Comparison of ENCODE assay signal across 10 cellular contexts in genomic region chrX:119145241-119145653, GRCh38. TPM values are rescaled to one million over a fixed set of nuclear protein-coding genes. Genes with fewer than 3 reads are reported as not detected.
DNase-seq lines count a peak whose midpoint lies in the region; ATAC-seq, FAIRE-seq and TF ChIP-seq lines count a peak whose summit lies in the region.
"Had no signal": no experiment of that assay in that cellular context is flagged by ENCODE, and none has a peak within 500 bp of the region (broad histone marks: within the 10 kb centered on the region; RNA-seq: fewer than 3 reads in every experiment).

No MANE protein-coding gene starts in this region.

- no peaks in the 10 kb centered on the region for H3K27me3 ChIP-seq in left ventricle myocardium inferior (ENCODE audit: low read depth)

- FAIRE-seq in GM19239 (lab: Jason Lieb, UNC) = no peak
- FAIRE-seq: TTC549 had no signal

- H3K27ac Mint-ChIP-seq in activated naive CD8-positive, alpha-beta T cell treated with anti-CD3 and anti-CD28 coated beads, Interleukin-2, amount 50 U/mL, for 24 hours = no peak overlapping the region

- H3K27ac ChIP-seq in left ventricle myocardium inferior (replicated peaks) = no peak overlapping the region

- H3K4me3 ChIP-seq in left ventricle myocardium inferior = no peak overlapping the region

- no peaks in the 10 kb centered on the region for H3K9me3 ChIP-seq in left ventricle myocardium inferior (replicated peaks)

- ATAC-seq in SK-N-SH treated with all-trans-retinoic acid at 6 μM for 48 hours (peak; percentile 54; the same call in 2 of the 3 replicates), GM18873 (IDR thresholded peaks at IDR 0.05; ENCODE audit: low FRiP score, unreplicated experiment) (no peak)
- no peak for ATAC-seq in activated naive CD8-positive, alpha-beta T cell treated with anti-CD3 and anti-CD28 coated beads, Interleukin-2, amount 50 U/mL, for 24 hours

- in situ Hi-C loops in GM13976 (cut with MboI; ENCODE audit: low sequenced_read_pairs, unreplicated experiment) = no loop called here

- DNase-seq in AG08396 (ENCODE audit: low spot score) (peak; percentile 14), GM13976 (ENCODE audit: low spot score) (no peak), left ventricle myocardium inferior (no peak), GM19239 (ENCODE audit: insufficient read length, low spot score) (no peak), DMS114 treated with DMSO at 0.1 percent for 48 hours (lab: John Stamatoyannopoulos, UW; ENCODE audit: unreplicated experiment) (no peak)
- no peak for DNase-seq in activated naive CD8-positive, alpha-beta T cell treated with anti-CD3 and anti-CD28 coated beads, Interleukin-2, amount 50 U/mL, for 24 hours

- no peaks in the 10 kb centered on the region for H3K4me1 ChIP-seq in left ventricle myocardium inferior

- no peaks in the 10 kb centered on the region for H3K27me3 Mint-ChIP-seq in activated naive CD8-positive, alpha-beta T cell treated with anti-CD3 and anti-CD28 coated beads, Interleukin-2, amount 50 U/mL, for 24 hours

- H3K4me1 Mint-ChIP-seq in activated naive CD8-positive, alpha-beta T cell treated with anti-CD3 and anti-CD28 coated beads, Interleukin-2, amount 50 U/mL, for 24 hours = no peaks in the 10 kb centered on the region

- H3K36me3 Mint-ChIP-seq in activated naive CD8-positive, alpha-beta T cell treated with anti-CD3 and anti-CD28 coated beads, Interleukin-2, amount 50 U/mL, for 24 hours (ENCODE audit: low read depth) = no peaks in the 10 kb centered on the region

- peak; percentile 7 for TF ChIP-seq CTCF in GM13976 (IDR thresholded peaks at IDR 0.05; ENCODE audit: borderline replicate concordance, control extremely low read depth, extremely low read depth, insufficient read depth, missing control alignments)
- peak; percentile 54 for TF ChIP-seq CTCF in left ventricle myocardium inferior (IDR thresholded peaks at IDR 0.05; ENCODE audit: borderline replicate concordance)

- H3K4me3 Mint-ChIP-seq in activated naive CD8-positive, alpha-beta T cell treated with anti-CD3 and anti-CD28 coated beads, Interleukin-2, amount 50 U/mL, for 24 hours = no peak overlapping the region

- intact Hi-C loops in left ventricle myocardium inferior (cut with micrococcal nuclease) = no loop called here

- no peaks in the 10 kb centered on the region for H3K9me3 Mint-ChIP-seq in activated naive CD8-positive, alpha-beta T cell treated with anti-CD3 and anti-CD28 coated beads, Interleukin-2, amount 50 U/mL, for 24 hours

- H3K36me3 ChIP-seq in left ventricle myocardium inferior = no peaks in the 10 kb centered on the region

TF ChIP-seq in SK-N-SH treated with all-trans-retinoic acid at 6 μM for 48 hours, 23 proteins besides CTCF, POLR2A, EP300 and RAD21:
- TF ChIP-seq CSDC2 (CRISPR knock-in tag; IDR thresholded peaks at IDR 0.05) (no peak), TOX (CRISPR knock-in tag; IDR thresholded peaks at IDR 0.05; ENCODE audit: borderline replicate concordance) (no peak), ARNTL (CRISPR knock-in tag; IDR thresholded peaks at IDR 0.05; ENCODE audit: borderline replicate concordance, low read depth) (no peak), PATZ1 (CRISPR knock-in tag; IDR thresholded peaks at IDR 0.05; ENCODE audit: borderline replicate concordance) (no peak), OSR1 (CRISPR knock-in tag; IDR thresholded peaks at IDR 0.05) (no peak), TSHZ2 (CRISPR knock-in tag; IDR thresholded peaks at IDR 0.05) (no peak), ISL1 (CRISPR knock-in tag; IDR thresholded peaks at IDR 0.05) (no peak)

RNA-seq across cellular contexts. Expression of gene KIAA1210, which starts 17.6 kb away (rescaled TPM):
- total RNA-seq in left ventricle myocardium inferior = not detected
- total RNA-seq: dermis microvascular lymphatic vessel endothelial cell had no signal
